Comparison of ENCODE assay signal across 8 cellular contexts in genomic region chr19:17281391-17282304, GRCh38. TPM values are rescaled to one million over a fixed set of nuclear protein-coding genes. Genes with fewer than 3 reads are reported as not detected.
DNase-seq lines count a peak whose midpoint lies in the region; ATAC-seq and TF ChIP-seq lines count a peak whose summit lies in the region.

ANKLE1 (plus strand) TSS chr19:17281901; CDS start chr19:17281921, 20 bp downstream.

- H3K9me3 Mint-ChIP-seq in activated naive CD4-positive, alpha-beta T cell treated with anti-CD3 and anti-CD28 coated beads, Interleukin-2, amount 10 ng/mL, durations not matched to agents 7 days and 5 days = no peaks in the 10 kb centered on the region

- no peaks in the 10 kb centered on the region for H3K79me2 ChIP-seq in ACC112 (ENCODE audit: control insufficient read depth, insufficient read depth, low read length, unreplicated experiment)
- no peaks in the 10 kb centered on the region for H3K79me2 ChIP-seq in hepatocyte
- no peaks in the 10 kb centered on the region for H3K79me2 ChIP-seq in smooth muscle cell (ENCODE audit: low read depth)

- peak within 1 kb of the TSS; percentile 58 for H3K27ac Mint-ChIP-seq in activated naive CD4-positive, alpha-beta T cell treated with anti-CD3 and anti-CD28 coated beads, Interleukin-2, amount 10 ng/mL, durations not matched to agents 7 days and 5 days

- peaks cover 7% of the 10 kb centered on the region for H3K4me1 Mint-ChIP-seq in activated naive CD4-positive, alpha-beta T cell treated with anti-CD3 and anti-CD28 coated beads, Interleukin-2, amount 10 ng/mL, durations not matched to agents 7 days and 5 days

- peak; percentile 77 for DNase-seq in NCI-H2227 (lab: John Stamatoyannopoulos, UW; ENCODE audit: unreplicated experiment)
- DNase-seq in activated naive CD4-positive, alpha-beta T cell treated with anti-CD3 and anti-CD28 coated beads, Interleukin-2, amount 10 ng/mL, durations not matched to agents 7 days and 5 days = peak; percentile 67
- no peak for DNase-seq in hepatocyte (ENCODE audit: low spot score)
- DNase-seq in smooth muscle cell (lab: John Stamatoyannopoulos, UW; ENCODE audit: unreplicated experiment) = peak; percentile 11
- no peak for DNase-seq in NCI-H1048 (lab: John Stamatoyannopoulos, UW)
- DNase-seq in amniotic stem cell (lab: John Stamatoyannopoulos, UW) = no peak

- H3K27me3 ChIP-seq in ACC112 (ENCODE audit: insufficient read depth, low read length) (no peaks in the 10 kb centered on the region), hepatocyte (peaks cover 7% of the 10 kb centered on the region), smooth muscle cell (ENCODE audit: low read depth) (no peaks in the 10 kb centered on the region)

- H3K4me3 Mint-ChIP-seq in activated naive CD4-positive, alpha-beta T cell treated with anti-CD3 and anti-CD28 coated beads, Interleukin-2, amount 10 ng/mL, durations not matched to agents 7 days and 5 days = peak within 1 kb of the TSS; percentile 83

- TF ChIP-seq POLR2A in GM18505 (IDR thresholded peaks at IDR 0.05; ENCODE audit: borderline replicate concordance, extremely low read depth, insufficient read depth, insufficient read length) = peak; percentile 57

- H3K9ac ChIP-seq in smooth muscle cell (ENCODE audit: low read depth) = no peak within 1 kb of the TSS

- no peaks in the 10 kb centered on the region for H3K9me2 ChIP-seq in hepatocyte (replicated peaks; ENCODE audit: insufficient read depth)

- H2AFZ ChIP-seq in ACC112 (ENCODE audit: low read length, unreplicated experiment) (peak within 1 kb of the TSS; percentile 62), hepatocyte (peak within 1 kb of the TSS; percentile 84), smooth muscle cell (ENCODE audit: low read depth) (peak within 1 kb of the TSS; percentile 61)

- H3K4me3 ChIP-seq in ACC112 (ENCODE audit: low read depth, low read length) (peak within 1 kb of the TSS; percentile 82), hepatocyte (no peak within 1 kb of the TSS), smooth muscle cell (peak within 1 kb of the TSS; percentile 40)

- H3K4me2 ChIP-seq in hepatocyte (peak within 1 kb of the TSS; percentile 93), smooth muscle cell (peak within 1 kb of the TSS; percentile 88)

- TF ChIP-seq CTCF in hepatocyte (IDR thresholded peaks at IDR 0.05; ENCODE audit: poor library complexity) (no peak), smooth muscle cell (IDR thresholded peaks at IDR 0.05; ENCODE audit: borderline replicate concordance, insufficient read depth, poor library complexity, severe bottlenecking) (no peak)

- no peaks in the 10 kb centered on the region for H3K27me3 Mint-ChIP-seq in activated naive CD4-positive, alpha-beta T cell treated with anti-CD3 and anti-CD28 coated beads, Interleukin-2, amount 10 ng/mL, durations not matched to agents 7 days and 5 days

- H3F3A ChIP-seq in smooth muscle cell (ENCODE audit: low read depth) = no peaks in the 10 kb centered on the region

- H3K27ac ChIP-seq in ACC112 (ENCODE audit: low read depth, low read length) (no peak within 1 kb of the TSS), hepatocyte (no peak within 1 kb of the TSS), smooth muscle cell (ENCODE audit: low read depth) (no peak within 1 kb of the TSS)

- CTCF ChIA-PET in activated naive CD4-positive, alpha-beta T cell treated with anti-CD3 and anti-CD28 coated beads, Interleukin-2, amount 10 ng/mL, durations not matched to agents 7 days and 5 days (lab: Charles Lee) = interaction anchor here (0.6 to 3.5 kb wide), 14 partner anchors 9 to 509 kb away, joined by 3 to 15 read pairs (median 7); partner anchors contain the start of genes BABAM1 and USHBP1

- whole genome bisulfite sequencing in hepatocyte (ENCODE audit: low lambda C conversion rate, missing lambda C conversion rate) = 20% methylated on average over 58 of the region's 75 CpGs
- 16% methylated on average over 63 of the region's 75 CpGs for WGBS in smooth muscle cell (ENCODE audit: low lambda C conversion rate)

- no peaks in the 10 kb centered on the region for H3K9me3 ChIP-seq in hepatocyte (ENCODE audit: low read depth)
- no peaks in the 10 kb centered on the region for H3K9me3 ChIP-seq in smooth muscle cell (replicated peaks; ENCODE audit: low read depth)

- peaks cover 2% of the 10 kb centered on the region; the same call in 1 of the 2 replicates for H3K36me3 ChIP-seq in ACC112 (ENCODE audit: insufficient read depth, low read length)
- no peaks in the 10 kb centered on the region for H3K36me3 ChIP-seq in hepatocyte (replicated peaks; ENCODE audit: insufficient read depth, low read depth)
- no peaks in the 10 kb centered on the region for H3K36me3 ChIP-seq in smooth muscle cell (ENCODE audit: low read depth)

- H4K20me1 ChIP-seq in hepatocyte (ENCODE audit: insufficient read depth, poor library complexity, severe bottlenecking) = no peaks in the 10 kb centered on the region
- H4K20me1 ChIP-seq in smooth muscle cell (ENCODE audit: low read depth) = no peaks in the 10 kb centered on the region

- ATAC-seq in GM18505 (IDR thresholded peaks at IDR 0.05; ENCODE audit: unreplicated experiment) = no peak

- no peaks in the 10 kb centered on the region for H3K4me1 ChIP-seq in ACC112 (ENCODE audit: control insufficient read depth, insufficient read depth, low read length, unreplicated experiment)
- H3K4me1 ChIP-seq in hepatocyte (ENCODE audit: insufficient read depth) = peaks cover 9% of the 10 kb centered on the region
- no peaks in the 10 kb centered on the region for H3K4me1 ChIP-seq in smooth muscle cell (ENCODE audit: low read depth)

- H3K36me3 Mint-ChIP-seq in activated naive CD4-positive, alpha-beta T cell treated with anti-CD3 and anti-CD28 coated beads, Interleukin-2, amount 10 ng/mL, durations not matched to agents 7 days and 5 days = peaks cover 9% of the 10 kb centered on the region

RNA-seq across cellular contexts. Expression of gene ANKLE1, which starts in this region (rescaled TPM):
- total RNA-seq in hepatocyte = 0.28 and 0.90 TPM in 2 replicates
- 0.29 and 0.58 TPM in 2 replicates for polyA plus RNA-seq in hepatocyte
- 0.36 and 1.0 TPM in 2 replicates for total RNA-seq in smooth muscle cell
- polyA plus RNA-seq in smooth muscle cell = 0.61 and 1.3 TPM in 2 replicates

Comparison
In these comparisons a context has a peak if more than half of its experiments do, and no peak if none do; other contexts are left out.
1. DNase-seq: peak in NCI-H2227 (single experiment), activated naive CD4-positive, alpha-beta T cell treated with anti-CD3 and anti-CD28 coated beads, Interleukin-2, amount 10 ng/mL, durations not matched to agents 7 days and 5 days (single experiment) and smooth muscle cell (single experiment); none in hepatocyte (single experiment), NCI-H1048 (single experiment) and amniotic stem cell (single experiment).
2. Peak in every context shown above with its lines, with median percentiles within 50 percentile points of each other: H2AFZ ChIP-seq.